ENCODE assay signal across 1 cellular context in the genomic region with DNA sequence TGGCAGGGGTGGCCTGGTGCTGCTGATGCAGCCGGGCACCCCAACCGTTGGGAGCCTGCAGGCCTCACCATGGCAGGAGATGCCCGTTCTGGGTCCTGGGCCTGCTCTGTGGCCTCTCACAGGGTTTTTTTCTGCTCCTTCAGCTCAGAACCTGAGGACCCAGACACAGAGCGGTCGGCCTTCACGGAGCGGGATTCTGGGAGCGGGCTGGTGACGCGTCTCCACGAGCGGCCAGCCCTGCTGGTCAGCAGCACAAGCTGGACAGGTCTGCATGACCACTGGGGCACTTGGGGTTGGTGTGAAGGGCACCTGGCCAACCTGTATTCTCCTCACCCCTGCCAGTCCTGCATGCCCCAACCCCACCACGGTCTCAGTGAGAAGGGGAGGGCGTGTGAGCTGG.
TF ChIP-seq lines count a peak whose summit lies in the region.

No MANE protein-coding gene starts in this region.

TF ChIP-seq in SK-N-SH, 30 proteins besides CTCF, POLR2A, EP300 and RAD21 (continued from another document):
- TF ChIP-seq MEF2A (IDR thresholded peaks at IDR 0.05; ENCODE audit: borderline replicate concordance, low read depth) (no peak), USF1 (IDR thresholded peaks at IDR 0.05; ENCODE audit: borderline replicate concordance, low read depth) (no peak), SIN3A (IDR thresholded peaks at IDR 0.05; ENCODE audit: borderline replicate concordance, low read depth, low read length) (no peak), TCF12 (IDR thresholded peaks at IDR 0.05) (no peak), ELF1 (IDR thresholded peaks at IDR 0.05) (no peak), NRF1 (IDR thresholded peaks at IDR 0.05; ENCODE audit: low read depth, low read length) (no peak), NFIC (IDR thresholded peaks at IDR 0.05; ENCODE audit: borderline replicate concordance) (no peak), IRF3 (IDR thresholded peaks at IDR 0.05; ENCODE audit: low read depth, low read length) (no peak)
- TF ChIP-seq, protein P1, sequence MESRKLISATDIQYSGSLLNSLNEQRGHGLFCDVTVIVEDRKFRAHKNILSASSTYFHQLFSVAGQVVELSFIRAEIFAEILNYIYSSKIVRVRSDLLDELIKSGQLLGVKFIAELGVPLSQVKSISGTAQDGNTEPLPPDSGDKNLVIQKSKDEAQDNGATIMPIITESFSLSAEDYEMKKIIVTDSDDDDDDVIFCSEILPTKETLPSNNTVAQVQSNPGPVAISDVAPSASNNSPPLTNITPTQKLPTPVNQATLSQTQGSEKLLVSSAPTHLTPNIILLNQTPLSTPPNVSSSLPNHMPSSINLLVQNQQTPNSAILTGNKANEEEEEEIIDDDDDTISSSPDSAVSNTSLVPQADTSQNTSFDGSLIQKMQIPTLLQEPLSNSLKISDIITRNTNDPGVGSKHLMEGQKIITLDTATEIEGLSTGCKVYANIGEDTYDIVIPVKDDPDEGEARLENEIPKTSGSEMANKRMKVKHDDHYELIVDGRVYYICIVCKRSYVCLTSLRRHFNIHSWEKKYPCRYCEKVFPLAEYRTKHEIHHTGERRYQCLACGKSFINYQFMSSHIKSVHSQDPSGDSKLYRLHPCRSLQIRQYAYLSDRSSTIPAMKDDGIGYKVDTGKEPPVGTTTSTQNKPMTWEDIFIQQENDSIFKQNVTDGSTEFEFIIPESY (IDR thresholded peaks at IDR 0.05; ENCODE audit: borderline replicate concordance, low read depth): no peak
